Comparison of ENCODE assay signal across 4 cellular contexts in genomic region chr13:100097821-100098220, GRCh38.
TF ChIP-seq lines count a peak whose summit lies in the region.

No MANE protein-coding gene starts in this region.

TF ChIP-seq in liver, 16 proteins besides CTCF, POLR2A, EP300 and RAD21:
- TF ChIP-seq FOXA1 (IDR thresholded peaks at IDR 0.05) = no peak
- TF ChIP-seq FOXA2 (IDR thresholded peaks at IDR 0.05) = no peak
- TF ChIP-seq HNF4G (IDR thresholded peaks at IDR 0.05) = no peak
- TF ChIP-seq RXRA (IDR thresholded peaks at IDR 0.05) = no peak
- no peak for TF ChIP-seq JUND (IDR thresholded peaks at IDR 0.05)
- no peak for TF ChIP-seq SP1 (IDR thresholded peaks at IDR 0.05)
- TF ChIP-seq NR2F2 (IDR thresholded peaks at IDR 0.05) = no peak
- no peak for TF ChIP-seq REST (IDR thresholded peaks at IDR 0.05)

TF ChIP-seq in HepG2, 621 proteins besides CTCF, POLR2A, EP300 and RAD21:
- TF ChIP-seq FOXK2 (IDR thresholded peaks at IDR 0.05) = no peak
- TF ChIP-seq PHF8 (CRISPR knock-in tag; IDR thresholded peaks at IDR 0.05) = no peak
- no peak for TF ChIP-seq BHLHE40 (IDR thresholded peaks at IDR 0.05; ENCODE audit: low read length)
- no peak for TF ChIP-seq HOXA5 (CRISPR knock-in tag; IDR thresholded peaks at IDR 0.05)
- no peak for TF ChIP-seq KLF9 (CRISPR knock-in tag; IDR thresholded peaks at IDR 0.05; ENCODE audit: low read depth)
- TF ChIP-seq ZNF597 (CRISPR knock-in tag; IDR thresholded peaks at IDR 0.05) = no peak
- TF ChIP-seq POLR2AphosphoS5 (IDR thresholded peaks at IDR 0.05; ENCODE audit: low read depth, low read length) = no peak
- no peak for TF ChIP-seq ATF2 (CRISPR knock-in tag; IDR thresholded peaks at IDR 0.05)
- TF ChIP-seq ZNF678 (CRISPR knock-in tag; IDR thresholded peaks at IDR 0.05) = no peak

TF ChIP-seq in HEK293, 187 proteins besides CTCF, POLR2A, EP300 and RAD21:
- TF ChIP-seq ZFP37 (tag by site-specific recombination; IDR thresholded peaks at IDR 0.05) (no peak), ZBTB8A (tag by site-specific recombination; IDR thresholded peaks at IDR 0.05) (no peak), ZNF211 (tag by site-specific recombination; IDR thresholded peaks at IDR 0.05; ENCODE audit: low read depth) (no peak), ZNF169 (tag by site-specific recombination; IDR thresholded peaks at IDR 0.05) (no peak), ZNF354C (tag by site-specific recombination; IDR thresholded peaks at IDR 0.05; ENCODE audit: borderline replicate concordance, low read depth) (no peak), ZNF121 (tag by site-specific recombination; IDR thresholded peaks at IDR 0.05) (peak; percentile 88)

TF ChIP-seq in WTC11, 78 proteins besides CTCF, POLR2A, EP300 and RAD21:
- TF ChIP-seq FOXP1 (CRISPR knock-in tag; IDR thresholded peaks at IDR 0.05; ENCODE audit: borderline replicate concordance) = no peak
- peak; percentile 69 for TF ChIP-seq ZNF121 (CRISPR knock-in tag; IDR thresholded peaks at IDR 0.05)
